ENCODE assay signal across 1 cellular context in genomic region chr9:34493972-34494535, GRCh38.
TF ChIP-seq lines count a peak whose summit lies in the region.

No MANE protein-coding gene starts in this region.

TF ChIP-seq in IMR-90, 13 proteins besides CTCF, POLR2A, EP300 and RAD21 (continued from another document):
- no peak for TF ChIP-seq ELK1 (IDR thresholded peaks at IDR 0.05; ENCODE audit: borderline replicate concordance, low read depth, low read length)
